ENCODE assay signal across 1 cellular context in genomic region chr6:138692058-138692977, GRCh38.
TF ChIP-seq lines count a peak whose summit lies in the region.

No MANE protein-coding gene starts in this region.

TF ChIP-seq in HepG2, 621 proteins besides CTCF, POLR2A, EP300 and RAD21 (continued from another document and continues in another):
- 0 out of 2 replicates have a peak, but pooled peaks have one; percentile 62 for TF ChIP-seq ZNF276 (CRISPR knock-in tag; IDR thresholded peaks at IDR 0.05; ENCODE audit: low read depth)
- no peak for TF ChIP-seq SATB2 (CRISPR knock-in tag; IDR thresholded peaks at IDR 0.05)
- peak; percentile 80 for TF ChIP-seq KLF6 (CRISPR knock-in tag; IDR thresholded peaks at IDR 0.05)
- no peak for TF ChIP-seq ZNF737 (CRISPR knock-in tag; IDR thresholded peaks at IDR 0.05; ENCODE audit: borderline replicate concordance)
- no peak for TF ChIP-seq MLX (CRISPR knock-in tag; IDR thresholded peaks at IDR 0.05)
- no peak; the same call in 1 of the 2 replicates for TF ChIP-seq NR2C2 (CRISPR knock-in tag; IDR thresholded peaks at IDR 0.05; ENCODE audit: borderline replicate concordance)
- TF ChIP-seq RFXAP (CRISPR knock-in tag; IDR thresholded peaks at IDR 0.05; ENCODE audit: borderline replicate concordance) = 0 out of 2 replicates have a peak, but pooled peaks have one; percentile 21
- peak; percentile 80 for TF ChIP-seq UBTF (CRISPR knock-in tag; IDR thresholded peaks at IDR 0.05)
- TF ChIP-seq SETDB1 (CRISPR knock-in tag; IDR thresholded peaks at IDR 0.05; ENCODE audit: borderline replicate concordance) = peak; percentile 48; the same call in 1 of the 2 replicates
- peak; percentile 88; the same call in 1 of the 2 replicates for TF ChIP-seq ZNF674 (CRISPR knock-in tag; IDR thresholded peaks at IDR 0.05; ENCODE audit: low read depth)
- no peak; the same call in 1 of the 2 replicates for TF ChIP-seq CHD2 (IDR thresholded peaks at IDR 0.05; ENCODE audit: low read depth, low read length)
- TF ChIP-seq ZNF572 (CRISPR knock-in tag; IDR thresholded peaks at IDR 0.05) = no peak
- no peak for TF ChIP-seq ZBTB8A (CRISPR knock-in tag; IDR thresholded peaks at IDR 0.05; ENCODE audit: borderline replicate concordance, low read depth)
- TF ChIP-seq GATA4 (IDR thresholded peaks at IDR 0.05; ENCODE audit: borderline replicate concordance, low read depth) = no peak
- peak; percentile 73 for TF ChIP-seq ZNF281 (CRISPR knock-in tag; IDR thresholded peaks at IDR 0.05; ENCODE audit: borderline replicate concordance)
- no peak for TF ChIP-seq ZNF646 (CRISPR knock-in tag; IDR thresholded peaks at IDR 0.05)
- no peak for TF ChIP-seq NR2F2 (IDR thresholded peaks at IDR 0.05; ENCODE audit: borderline replicate concordance, low read depth)
- TF ChIP-seq MATR3 (CRISPR knock-in tag; IDR thresholded peaks at IDR 0.05) = no peak
- TF ChIP-seq MXD1 (CRISPR knock-in tag; IDR thresholded peaks at IDR 0.05) = peak; percentile 45
- no peak for TF ChIP-seq ARID2 (CRISPR knock-in tag; IDR thresholded peaks at IDR 0.05; ENCODE audit: borderline replicate concordance)
- TF ChIP-seq ETS1 (CRISPR knock-in tag; IDR thresholded peaks at IDR 0.05) = no peak
- TF ChIP-seq KAT8 (CRISPR knock-in tag; IDR thresholded peaks at IDR 0.05) = no peak; the same call in 1 of the 2 replicates
- TF ChIP-seq TMF1 (CRISPR knock-in tag; IDR thresholded peaks at IDR 0.05; ENCODE audit: low read depth) = peak; percentile 64; the same call in 1 of the 2 replicates
- TF ChIP-seq ZIK1 (CRISPR knock-in tag; IDR thresholded peaks at IDR 0.05; ENCODE audit: borderline replicate concordance, low read depth) = 0 out of 2 replicates have a peak, but pooled peaks have one; percentile 8
- no peak for TF ChIP-seq JUND (CRISPR knock-in tag; IDR thresholded peaks at IDR 0.05)
- TF ChIP-seq ZNF747 (CRISPR knock-in tag; IDR thresholded peaks at IDR 0.05; ENCODE audit: borderline replicate concordance) = 0 out of 2 replicates have a peak, but pooled peaks have one; percentile 7
- no peak for TF ChIP-seq TFDP2 (CRISPR knock-in tag; IDR thresholded peaks at IDR 0.05)
- TF ChIP-seq HOXA5 (CRISPR knock-in tag; IDR thresholded peaks at IDR 0.05) = 0 out of 2 replicates have a peak, but pooled peaks have one; percentile 54
- TF ChIP-seq BORCS8-MEF2B (CRISPR knock-in tag; IDR thresholded peaks at IDR 0.05) = peak; percentile 81
- TF ChIP-seq MAFG (CRISPR knock-in tag; IDR thresholded peaks at IDR 0.05) = no peak
- TF ChIP-seq HES4 (CRISPR knock-in tag; IDR thresholded peaks at IDR 0.05; ENCODE audit: borderline replicate concordance) = peak; percentile 93
- TF ChIP-seq CBX1 (IDR thresholded peaks at IDR 0.05; ENCODE audit: low read depth) = no peak
- TF ChIP-seq JUNB (CRISPR knock-in tag; IDR thresholded peaks at IDR 0.05; ENCODE audit: borderline replicate concordance) = no peak
- no peak for TF ChIP-seq PCBP1 (IDR thresholded peaks at IDR 0.05; ENCODE audit: borderline replicate concordance, low read depth, low read length)
- TF ChIP-seq ZNF382 (CRISPR knock-in tag; IDR thresholded peaks at IDR 0.05; ENCODE audit: borderline replicate concordance) = no peak
- TF ChIP-seq MAFK (conservative IDR thresholded peaks at IDR 0.05 in 1 of 2, IDR thresholded peaks at IDR 0.05 in 1 of 2; ENCODE audit: low read length in 2 of 2) = no peak
- TF ChIP-seq STAG1 (CRISPR knock-in tag; IDR thresholded peaks at IDR 0.05) = peak; percentile 37
- TF ChIP-seq RXRB (CRISPR knock-in tag; IDR thresholded peaks at IDR 0.05; ENCODE audit: borderline replicate concordance) = no peak
- peak; percentile 87 for TF ChIP-seq ZSCAN31 (CRISPR knock-in tag; IDR thresholded peaks at IDR 0.05; ENCODE audit: low read depth)
- 0 out of 2 replicates have a peak, but pooled peaks have one; percentile 51 for TF ChIP-seq ZNF672 (CRISPR knock-in tag; IDR thresholded peaks at IDR 0.05)
- no peak for TF ChIP-seq RORA (CRISPR knock-in tag; IDR thresholded peaks at IDR 0.05)
- no peak for TF ChIP-seq ZNF337 (CRISPR knock-in tag; IDR thresholded peaks at IDR 0.05; ENCODE audit: borderline replicate concordance, low read depth)
- no peak for TF ChIP-seq THRA (CRISPR knock-in tag; IDR thresholded peaks at IDR 0.05; ENCODE audit: borderline replicate concordance)
